Comparison of ENCODE assay signal across 14 cellular contexts in the genomic region with DNA sequence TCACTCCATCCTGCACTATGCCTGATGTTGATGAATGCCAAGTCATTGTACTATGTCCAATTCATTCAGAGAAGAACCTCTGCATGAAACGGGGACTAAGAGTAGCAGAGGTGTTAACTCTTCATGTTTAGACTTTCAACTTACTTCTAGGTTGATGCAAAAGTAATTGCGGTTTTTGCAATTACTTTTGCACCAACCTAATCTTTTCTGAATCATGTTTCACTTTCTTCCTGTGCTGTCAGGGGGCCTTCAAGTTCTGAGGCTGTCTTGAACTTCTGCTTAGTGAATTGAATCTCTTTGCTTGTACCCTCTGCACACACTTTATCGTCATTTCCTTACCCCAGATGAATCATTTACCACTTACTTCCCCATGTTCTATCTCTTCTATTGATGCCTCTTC.
DNase-seq lines count a peak whose midpoint lies in the region; ATAC-seq and TF ChIP-seq lines count a peak whose summit lies in the region.
"Had no signal": no experiment of that assay in that cellular context is flagged by ENCODE, and none has a peak within 500 bp of the region (broad histone marks: within the 10 kb centered on the region; RNA-seq: fewer than 3 reads in every experiment).

No MANE protein-coding gene starts in this region.

- no peak overlapping the region for H4K8ac ChIP-seq in neuronal stem cell (ENCODE audit: low read depth, low read length)

- peak; percentile 71 for ATAC-seq in activated CD8-positive, alpha-beta T cell treated with anti-CD3 and anti-CD28 coated beads for 36 hours
- ATAC-seq in activated CD8-positive, alpha-beta T cell treated with anti-CD3 and anti-CD28 coated beads, Interleukin-2, amount 10 ng/mL, durations not matched to agents 7 days and 5 days: no peak
- ATAC-seq in HG02642 (IDR thresholded peaks at IDR 0.05; ENCODE audit: poor library complexity, unreplicated experiment) (peak; percentile 82), HG03558 (IDR thresholded peaks at IDR 0.05; ENCODE audit: extremely low read depth, unreplicated experiment) (peak; percentile 75), GM21360 (IDR thresholded peaks at IDR 0.05; ENCODE audit: unreplicated experiment) (no peak)

- H3K4me1 ChIP-seq in neuronal stem cell (ENCODE audit: control insufficient read depth in 2 of 2, insufficient read depth in 1 of 2, low read depth in 1 of 2, low read length in 2 of 2): no peaks in the 10 kb centered on the region
- H3K4me1 ChIP-seq: tibial artery had no signal

- no peak overlapping the region for H3K18ac ChIP-seq in neuronal stem cell (ENCODE audit: low read length)

- no peak overlapping the region for H3K14ac ChIP-seq in neuronal stem cell (ENCODE audit: low read length)

- H3K9ac ChIP-seq in neuronal stem cell (ENCODE audit: low read depth, low read length, poor library complexity): no peak overlapping the region

- no peak overlapping the region for H3K27ac Mint-ChIP-seq in activated CD8-positive, alpha-beta T cell treated with anti-CD3 and anti-CD28 coated beads for 36 hours
- H3K27ac Mint-ChIP-seq in activated CD8-positive, alpha-beta T cell treated with anti-CD3 and anti-CD28 coated beads, Interleukin-2, amount 10 ng/mL, durations not matched to agents 7 days and 5 days: no peak overlapping the region
- H3K27ac Mint-ChIP-seq in endothelial cell (ENCODE audit: unreplicated experiment): no peak overlapping the region
- H3K27ac Mint-ChIP-seq: activated T-helper 2 cell treated with anti-CD3 and anti-CD28 coated beads, Interferon-gamma antibody, Interleukin-2, Interleukin-4, amounts not matched to agents 10 μg/mL and 5 μg/mL and 100 μg/mL, durations not matched to agents 14 hours and 24 hours and 36 hours had no signal

- no peak overlapping the region for H3K4ac ChIP-seq in neuronal stem cell (ENCODE audit: low read length)

- no peak overlapping the region for H2BK120ac ChIP-seq in neuronal stem cell (ENCODE audit: low read depth, low read length)

- H3K36me3 Mint-ChIP-seq in activated CD8-positive, alpha-beta T cell treated with anti-CD3 and anti-CD28 coated beads for 36 hours (ENCODE audit: low read depth): no peaks in the 10 kb centered on the region
- no peaks in the 10 kb centered on the region for H3K36me3 Mint-ChIP-seq in activated CD8-positive, alpha-beta T cell treated with anti-CD3 and anti-CD28 coated beads, Interleukin-2, amount 10 ng/mL, durations not matched to agents 7 days and 5 days (ENCODE audit: low read depth)
- H3K36me3 Mint-ChIP-seq in endothelial cell (ENCODE audit: low read depth, unreplicated experiment): no peaks in the 10 kb centered on the region

- no peak overlapping the region for H3K4me2 ChIP-seq in neuronal stem cell (ENCODE audit: insufficient read depth, low read length, poor library complexity, severe bottlenecking)

- no peaks in the 10 kb centered on the region for H3K4me1 Mint-ChIP-seq in activated CD8-positive, alpha-beta T cell treated with anti-CD3 and anti-CD28 coated beads for 36 hours (ENCODE audit: low read depth)
- no peaks in the 10 kb centered on the region for H3K4me1 Mint-ChIP-seq in activated CD8-positive, alpha-beta T cell treated with anti-CD3 and anti-CD28 coated beads, Interleukin-2, amount 10 ng/mL, durations not matched to agents 7 days and 5 days (ENCODE audit: low read depth)
- no peaks in the 10 kb centered on the region for H3K4me1 Mint-ChIP-seq in endothelial cell (ENCODE audit: unreplicated experiment)

- no peak overlapping the region for H3K4me3 ChIP-seq in neuronal stem cell (ENCODE audit: low read length in 2 of 2)
- H3K4me3 ChIP-seq: tibial artery had no signal

- H3K79me1 ChIP-seq in neuronal stem cell (ENCODE audit: low read depth, low read length): no peaks in the 10 kb centered on the region

- H3K27me3 ChIP-seq in neuronal stem cell (ENCODE audit: control insufficient read depth in 3 of 3, insufficient read depth in 3 of 3, low read depth in 1 of 3, low read length in 3 of 3): no peaks in the 10 kb centered on the region
- H3K27me3 ChIP-seq: tibial artery had no signal

- no peaks in the 10 kb centered on the region for H3K9me3 Mint-ChIP-seq in activated CD8-positive, alpha-beta T cell treated with anti-CD3 and anti-CD28 coated beads for 36 hours
- no peaks in the 10 kb centered on the region for H3K9me3 Mint-ChIP-seq in activated CD8-positive, alpha-beta T cell treated with anti-CD3 and anti-CD28 coated beads, Interleukin-2, amount 10 ng/mL, durations not matched to agents 7 days and 5 days (ENCODE audit: insufficient read depth)
- no peaks in the 10 kb centered on the region for H3K9me3 Mint-ChIP-seq in endothelial cell (ENCODE audit: unreplicated experiment)
- H3K9me3 Mint-ChIP-seq: activated T-helper 2 cell treated with anti-CD3 and anti-CD28 coated beads, Interferon-gamma antibody, Interleukin-2, Interleukin-4, amounts not matched to agents 10 μg/mL and 5 μg/mL and 100 μg/mL, durations not matched to agents 14 hours and 24 hours and 36 hours had no signal

- no peaks in the 10 kb centered on the region for H3K36me3 ChIP-seq in neuronal stem cell (replicated peaks in 1 of 2; ENCODE audit: control insufficient read depth in 2 of 2, insufficient read depth in 2 of 2, low read length in 2 of 2)
- H3K36me3 ChIP-seq: tibial artery had no signal

- H4K91ac ChIP-seq in neuronal stem cell (ENCODE audit: low read depth, low read length, poor library complexity): no peak overlapping the region

- no peaks in the 10 kb centered on the region for H3K27me3 Mint-ChIP-seq in activated CD8-positive, alpha-beta T cell treated with anti-CD3 and anti-CD28 coated beads for 36 hours
- no peaks in the 10 kb centered on the region for H3K27me3 Mint-ChIP-seq in activated CD8-positive, alpha-beta T cell treated with anti-CD3 and anti-CD28 coated beads, Interleukin-2, amount 10 ng/mL, durations not matched to agents 7 days and 5 days (ENCODE audit: low read depth)
- H3K27me3 Mint-ChIP-seq in endothelial cell (ENCODE audit: unreplicated experiment): peaks cover 3% of the 10 kb centered on the region

- H3K23ac ChIP-seq in neuronal stem cell (ENCODE audit: low read depth, low read length, poor library complexity): no peak overlapping the region

- no peaks in the 10 kb centered on the region for H3K9me3 ChIP-seq in neuronal stem cell (replicated peaks in 1 of 2; ENCODE audit: control insufficient read depth in 2 of 2, insufficient read depth in 1 of 2, low read depth in 1 of 2, low read length in 2 of 2)
- H3K9me3 ChIP-seq: tibial artery had no signal

- peak; percentile 2 for DNase-seq in activated CD8-positive, alpha-beta T cell treated with anti-CD3 and anti-CD28 coated beads for 36 hours
- no peak for DNase-seq in activated CD8-positive, alpha-beta T cell treated with anti-CD3 and anti-CD28 coated beads, Interleukin-2, amount 10 ng/mL, durations not matched to agents 7 days and 5 days
- DNase-seq in neuronal stem cell (ENCODE audit: low spot score) (no peak), endothelial cell (ENCODE audit: low spot score) (no peak), cardiac septum (ENCODE audit: low spot score) (no peak)
- DNase-seq: EL; H7; nucleus accumbens; stimulated activated CD4-positive, alpha-beta T cell treated with anti-CD3 and anti-CD28 coated beads, Interleukin-4, amount 100 ng/mL, for 1 hour; tibial artery had no signal

- no peak overlapping the region for H3K27ac ChIP-seq in neuronal stem cell (replicated peaks; ENCODE audit: low read length)
- H3K27ac ChIP-seq: tibial artery had no signal

- H2AK5ac ChIP-seq in neuronal stem cell (ENCODE audit: low read depth, low read length): no peak overlapping the region

- H2BK15ac ChIP-seq in neuronal stem cell (ENCODE audit: low read length): no peak overlapping the region

- POLR2A ChIA-PET in activated CD8-positive, alpha-beta T cell treated with anti-CD3 and anti-CD28 coated beads for 36 hours (lab: Charles Lee): no interaction called here
- POLR2A ChIA-PET in activated CD8-positive, alpha-beta T cell treated with anti-CD3 and anti-CD28 coated beads, Interleukin-2, amount 10 ng/mL, durations not matched to agents 7 days and 5 days (lab: Charles Lee): no interaction called here

- H3K4me3 Mint-ChIP-seq in activated CD8-positive, alpha-beta T cell treated with anti-CD3 and anti-CD28 coated beads for 36 hours: no peak overlapping the region
- H3K4me3 Mint-ChIP-seq in activated CD8-positive, alpha-beta T cell treated with anti-CD3 and anti-CD28 coated beads, Interleukin-2, amount 10 ng/mL, durations not matched to agents 7 days and 5 days: no peak overlapping the region
- H3K4me3 Mint-ChIP-seq in endothelial cell (ENCODE audit: unreplicated experiment): no peak overlapping the region

- CTCF ChIA-PET in activated CD8-positive, alpha-beta T cell treated with anti-CD3 and anti-CD28 coated beads for 36 hours (lab: Charles Lee): no interaction called here
- CTCF ChIA-PET in activated CD8-positive, alpha-beta T cell treated with anti-CD3 and anti-CD28 coated beads, Interleukin-2, amount 10 ng/mL, durations not matched to agents 7 days and 5 days (lab: Charles Lee): no interaction called here

- intact Hi-C loops in activated CD8-positive, alpha-beta T cell treated with anti-CD3 and anti-CD28 coated beads for 36 hours (cut with micrococcal nuclease): no loop called here
- intact Hi-C loops in cardiac septum (cut with DNase I): no loop called here

- H2BK5ac ChIP-seq in neuronal stem cell (ENCODE audit: low read length): no peak overlapping the region

- peak overlapping the region; percentile 19 for H2AFZ ChIP-seq in neuronal stem cell (ENCODE audit: low read length)

- WGBS in neuronal stem cell (ENCODE audit: extremely low coverage in 2 of 2, insufficient read length in 2 of 2, insufficient replicate concordance in 1 of 2), 2 donors: no CpG with 5 or more reads among the region's 3 CpGs

- no peak overlapping the region for H2BK12ac ChIP-seq in neuronal stem cell (ENCODE audit: low read length)

- no peak for TF ChIP-seq CTCF in activated CD8-positive, alpha-beta T cell treated with anti-CD3 and anti-CD28 coated beads for 36 hours (IDR thresholded peaks at IDR 0.05)
- no peak for TF ChIP-seq CTCF in endothelial cell (IDR thresholded peaks at IDR 0.05; ENCODE audit: unreplicated experiment)

Comparison
In these comparisons a context has a peak if more than half of its experiments do, and no peak if none do; other contexts are left out.
1. ATAC-seq: peak in activated CD8-positive, alpha-beta T cell treated with anti-CD3 and anti-CD28 coated beads for 36 hours (single experiment), HG02642 (single experiment) and HG03558 (single experiment); none in activated CD8-positive, alpha-beta T cell treated with anti-CD3 and anti-CD28 coated beads, Interleukin-2, amount 10 ng/mL, durations not matched to agents 7 days and 5 days (single experiment) and GM21360 (single experiment).